24 cellular contexts compared by ENCODE assay signal in genomic region chr11:545171-545570, GRCh38.
"Had no signal": no experiment of that assay in that cellular context is flagged by ENCODE, and none has a peak within 500 bp of the region (broad histone marks: within the 10 kb centered on the region; RNA-seq: fewer than 3 reads in every experiment).

No MANE protein-coding gene starts in this region.

- H2AFZ ChIP-seq: neural progenitor cell had no signal

- H3K9me3 Mint-ChIP-seq: memory B cell; naive thymus-derived CD8-positive, alpha-beta T cell; nephron; neural progenitor cell; stimulated activated effector memory CD8-positive, alpha-beta T cell treated with anti-CD3 and anti-CD28 coated beads, Interleukin-12 subunit alpha, Interleukin-12 subunit beta, amount 100 ng/mL, for 72 hours; stimulated activated naive CD8-positive, alpha-beta T cell treated with anti-CD3 and anti-CD28 coated beads, Interleukin-15, Interleukin-2, amounts not matched to agents 100 ng/mL and 50 ng/mL, for 24 hours had no signal

- H3K36me3 Mint-ChIP-seq: immature natural killer cell had no signal

- H3K4me2 ChIP-seq: neural progenitor cell had no signal

- H3K9me3 ChIP-seq: heart left ventricle, left ventricle myocardium inferior, pancreas, prostate gland, sigmoid colon, spleen, suprapubic skin, thoracic aorta, tibial artery, uterus had no signal

- DNase-seq: hypothalamus; immature natural killer cell; left ventricle myocardium inferior; naive thymus-derived CD8-positive, alpha-beta T cell; posterior cingulate gyrus; retina; sigmoid colon; small intestine; spleen; stimulated activated CD4-positive, alpha-beta T cell treated with anti-CD3 and anti-CD28 coated beads, Interleukin-4, amount 100 ng/mL, for 24 hours; stimulated activated naive CD4-positive, alpha-beta T cell; tibial artery; trophoblast cell; uterus had no signal

- H3K27me3 Mint-ChIP-seq: memory B cell; stimulated activated naive CD8-positive, alpha-beta T cell treated with anti-CD3 and anti-CD28 coated beads, Interleukin-15, Interleukin-2, amounts not matched to agents 100 ng/mL and 50 ng/mL, for 24 hours had no signal

- H3K36me3 ChIP-seq: heart left ventricle, left ventricle myocardium inferior, neural progenitor cell, pancreas, prostate gland, sigmoid colon, suprapubic skin, thoracic aorta, tibial artery, uterus had no signal

- H3K4me1 ChIP-seq: heart left ventricle, left ventricle myocardium inferior, pancreas, prostate gland, sigmoid colon, spleen, suprapubic skin, tibial artery, uterus had no signal

- H3K4me3 Mint-ChIP-seq: immature natural killer cell; memory B cell; naive thymus-derived CD8-positive, alpha-beta T cell; nephron; stimulated activated effector memory CD8-positive, alpha-beta T cell treated with anti-CD3 and anti-CD28 coated beads, Interleukin-12 subunit alpha, Interleukin-12 subunit beta, amount 100 ng/mL, for 72 hours; stimulated activated naive CD8-positive, alpha-beta T cell treated with anti-CD3 and anti-CD28 coated beads, Interleukin-15, Interleukin-2, amounts not matched to agents 100 ng/mL and 50 ng/mL, for 24 hours had no signal

- H3K27ac Mint-ChIP-seq: memory B cell; nephron; stimulated activated effector memory CD8-positive, alpha-beta T cell treated with anti-CD3 and anti-CD28 coated beads, Interleukin-12 subunit alpha, Interleukin-12 subunit beta, amount 100 ng/mL, for 72 hours; stimulated activated naive CD8-positive, alpha-beta T cell treated with anti-CD3 and anti-CD28 coated beads, Interleukin-15, Interleukin-2, amounts not matched to agents 100 ng/mL and 50 ng/mL, for 24 hours had no signal

- H3K27ac ChIP-seq: heart left ventricle, left ventricle myocardium inferior, neural progenitor cell, pancreas, prostate gland, sigmoid colon, spleen, suprapubic skin, thoracic aorta, tibial artery, uterus had no signal

- H3K27me3 ChIP-seq: neural progenitor cell, pancreas, spleen, suprapubic skin, uterus had no signal

- H3K4me3 ChIP-seq: heart left ventricle, left ventricle myocardium inferior, neural progenitor cell, pancreas, prostate gland, sigmoid colon, spleen, suprapubic skin, thoracic aorta, tibial artery, uterus had no signal

- H3K9ac ChIP-seq: neural progenitor cell had no signal

- H3K4me1 Mint-ChIP-seq: immature natural killer cell; naive thymus-derived CD8-positive, alpha-beta T cell; nephron; stimulated activated effector memory CD8-positive, alpha-beta T cell treated with anti-CD3 and anti-CD28 coated beads, Interleukin-12 subunit alpha, Interleukin-12 subunit beta, amount 100 ng/mL, for 72 hours had no signal
